Comparison of ENCODE assay signal across 23 cellular contexts in the genomic region with DNA sequence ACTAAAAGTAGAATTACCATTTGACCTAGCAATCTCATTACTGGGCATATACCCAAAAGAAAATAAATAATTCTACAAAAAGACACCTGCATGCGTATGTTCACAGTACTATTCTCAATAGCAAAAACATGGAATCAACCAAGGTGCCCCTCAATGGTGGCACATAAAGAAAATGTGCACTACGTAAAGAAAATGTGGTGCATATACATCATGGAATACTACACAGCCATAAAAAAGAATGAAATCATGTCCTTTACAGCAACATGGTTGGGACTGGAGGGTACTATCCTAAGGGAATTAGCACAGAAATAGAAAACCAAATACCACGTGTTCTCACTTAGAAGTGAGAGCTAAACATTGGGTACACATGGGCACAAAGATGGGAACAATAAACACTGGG.
DNase-seq lines count a peak whose midpoint lies in the region; ATAC-seq and TF ChIP-seq lines count a peak whose summit lies in the region.
"Had no signal": no experiment of that assay in that cellular context is flagged by ENCODE, and none has a peak within 500 bp of the region (broad histone marks: within the 10 kb centered on the region; RNA-seq: fewer than 3 reads in every experiment).

No MANE protein-coding gene starts in this region.

- H3K36me3 Mint-ChIP-seq in natural killer cell treated with Interleukin-12 subunit alpha and Interleukin-12 subunit beta and Interleukin-15 and Interleukin-18, amount 100 ng/mL, for 72 hours, result peaks cover 5% of the 10 kb centered on the region
- H3K36me3 Mint-ChIP-seq in natural killer cell, result no peaks in the 10 kb centered on the region
- H3K36me3 Mint-ChIP-seq: CD14-positive monocyte; CD4-positive, alpha-beta memory T cell; CD4-positive, CD25-positive, alpha-beta regulatory T cell; CD8-positive, alpha-beta memory T cell had no signal

- intact Hi-C loops in natural killer cell (cut with micrococcal nuclease) (no loop called here), heart right ventricle (cut with DNase I) (no loop called here)

- no peak for ATAC-seq in natural killer cell treated with Interleukin-12 subunit alpha and Interleukin-12 subunit beta and Interleukin-15 and Interleukin-18, amount 100 ng/mL, for 72 hours
- ATAC-seq in natural killer cell, result no peak
- ATAC-seq in heart right ventricle, result no peak
- ATAC-seq in GM18861 (IDR thresholded peaks at IDR 0.05; ENCODE audit: unreplicated experiment), result no peak
- ATAC-seq: GM12878 had no signal

- TF ChIP-seq CTCF in natural killer cell (IDR thresholded peaks at IDR 0.05) (no peak), HEK293 (tag by site-specific recombination; IDR thresholded peaks at IDR 0.05) (no peak), VCaP (conservative IDR thresholded peaks at IDR 0.05) (no peak), heart right ventricle (IDR thresholded peaks at IDR 0.05) (no peak)

- DNase-seq in natural killer cell treated with Interleukin-12 subunit alpha and Interleukin-12 subunit beta and Interleukin-15 and Interleukin-18, amount 100 ng/mL, for 72 hours (ENCODE audit: low spot score), result no peak
- DNase-seq in natural killer cell, result no peak
- DNase-seq in heart right ventricle, result no peak
- DNase-seq: 8988T; ACHN; BE2C; C1 segment of cervical spinal cord; CD4-positive, alpha-beta memory T cell; CD4-positive, CD25-positive, alpha-beta regulatory T cell; CD8-positive, alpha-beta memory T cell; DMS 273 treated with DMSO at 0.1 percent for 48 hours; DMS153; DMS53; DMS79; DND-41; EL; GDM1 had no signal

- H3K27ac Mint-ChIP-seq in natural killer cell treated with Interleukin-12 subunit alpha and Interleukin-12 subunit beta and Interleukin-15 and Interleukin-18, amount 100 ng/mL, for 72 hours, result peak overlapping the region; percentile 15
- no peak overlapping the region for H3K27ac Mint-ChIP-seq in natural killer cell
- H3K27ac Mint-ChIP-seq: CD14-positive monocyte; CD4-positive, alpha-beta memory T cell; CD4-positive, CD25-positive, alpha-beta regulatory T cell; CD8-positive, alpha-beta memory T cell had no signal

- no peak overlapping the region for H3K4me3 Mint-ChIP-seq in natural killer cell treated with Interleukin-12 subunit alpha and Interleukin-12 subunit beta and Interleukin-15 and Interleukin-18, amount 100 ng/mL, for 72 hours
- H3K4me3 Mint-ChIP-seq in natural killer cell, result no peak overlapping the region
- H3K4me3 Mint-ChIP-seq: CD14-positive monocyte; CD4-positive, alpha-beta memory T cell; CD4-positive, CD25-positive, alpha-beta regulatory T cell; CD8-positive, alpha-beta memory T cell had no signal

- H3K27ac ChIP-seq in HEK293 (ENCODE audit: extremely low read depth, low read depth, low read length), result no peak overlapping the region
- H3K27ac ChIP-seq in VCaP, result peak overlapping the region; percentile 58
- no peak overlapping the region for H3K27ac ChIP-seq in heart right ventricle
- H3K27ac ChIP-seq: BLaER1 had no signal

- POLR2A ChIA-PET in HEK293 (lab: Yijun Ruan, JAX), result no interaction called here

- no peaks in the 10 kb centered on the region for H3K36me3 ChIP-seq in HEK293 (ENCODE audit: control insufficient read depth in 2 of 2, insufficient read depth in 1 of 2, low read length in 2 of 2)
- H3K36me3 ChIP-seq in heart right ventricle, result no peaks in the 10 kb centered on the region
- H3K36me3 ChIP-seq: BE2C, BLaER1 had no signal

- H3K9me3 Mint-ChIP-seq in natural killer cell treated with Interleukin-12 subunit alpha and Interleukin-12 subunit beta and Interleukin-15 and Interleukin-18, amount 100 ng/mL, for 72 hours, result peaks cover 4% of the 10 kb centered on the region
- peaks cover 0 to 2% of the 10 kb centered on the region in 2 donors for H3K9me3 Mint-ChIP-seq in natural killer cell
- H3K9me3 Mint-ChIP-seq: CD8-positive, alpha-beta memory T cell had no signal

- no peaks in the 10 kb centered on the region for H3K27me3 ChIP-seq in heart right ventricle
- H3K27me3 ChIP-seq: BE2C, BLaER1 had no signal

- H3K4me3 ChIP-seq in HEK293 (ENCODE audit: low read depth, low read length) (no peak overlapping the region), heart right ventricle (no peak overlapping the region)
- H3K4me3 ChIP-seq: BLaER1, GM12878 had no signal

- 96% methylated on average over 3 of the region's 3 CpGs for WGBS in heart right ventricle, 2 donors

- peaks cover 23 to 37% of the 10 kb centered on the region in 2 donors for H3K4me1 Mint-ChIP-seq in natural killer cell treated with Interleukin-12 subunit alpha and Interleukin-12 subunit beta and Interleukin-15 and Interleukin-18, amount 100 ng/mL, for 72 hours (ENCODE audit: low read depth in 2 of 2)
- H3K4me1 Mint-ChIP-seq in natural killer cell, result peaks cover 5% of the 10 kb centered on the region in 2 donors
- H3K4me1 Mint-ChIP-seq: CD4-positive, alpha-beta memory T cell; CD4-positive, CD25-positive, alpha-beta regulatory T cell; CD8-positive, alpha-beta memory T cell had no signal

- CTCF ChIA-PET in HEK293 (lab: Yijun Ruan, JAX), result no interaction called here

- H3K9me3 ChIP-seq in HEK293 (ENCODE audit: control insufficient read depth, insufficient read depth, low read depth, low read length), result no peaks in the 10 kb centered on the region
- H3K9me3 ChIP-seq in heart right ventricle, result no peaks in the 10 kb centered on the region
- H3K9me3 ChIP-seq: BE2C, BLaER1 had no signal

- H3K4me1 ChIP-seq in HEK293 (ENCODE audit: control insufficient read depth, insufficient read depth, low read length), result no peaks in the 10 kb centered on the region
- no peaks in the 10 kb centered on the region for H3K4me1 ChIP-seq in heart right ventricle
- H3K4me1 ChIP-seq: BE2C had no signal

- peaks cover 19 to 21% of the 10 kb centered on the region in 2 donors for H3K27me3 Mint-ChIP-seq in natural killer cell treated with Interleukin-12 subunit alpha and Interleukin-12 subunit beta and Interleukin-15 and Interleukin-18, amount 100 ng/mL, for 72 hours
- peaks cover 3 to 9% of the 10 kb centered on the region in 2 donors for H3K27me3 Mint-ChIP-seq in natural killer cell (ENCODE audit: low read depth in 2 of 2)
- H3K27me3 Mint-ChIP-seq: CD4-positive, CD25-positive, alpha-beta regulatory T cell had no signal

TF ChIP-seq in HEK293, 187 proteins besides CTCF, POLR2A, EP300 and RAD21:
- TF ChIP-seq, protein P1, sequence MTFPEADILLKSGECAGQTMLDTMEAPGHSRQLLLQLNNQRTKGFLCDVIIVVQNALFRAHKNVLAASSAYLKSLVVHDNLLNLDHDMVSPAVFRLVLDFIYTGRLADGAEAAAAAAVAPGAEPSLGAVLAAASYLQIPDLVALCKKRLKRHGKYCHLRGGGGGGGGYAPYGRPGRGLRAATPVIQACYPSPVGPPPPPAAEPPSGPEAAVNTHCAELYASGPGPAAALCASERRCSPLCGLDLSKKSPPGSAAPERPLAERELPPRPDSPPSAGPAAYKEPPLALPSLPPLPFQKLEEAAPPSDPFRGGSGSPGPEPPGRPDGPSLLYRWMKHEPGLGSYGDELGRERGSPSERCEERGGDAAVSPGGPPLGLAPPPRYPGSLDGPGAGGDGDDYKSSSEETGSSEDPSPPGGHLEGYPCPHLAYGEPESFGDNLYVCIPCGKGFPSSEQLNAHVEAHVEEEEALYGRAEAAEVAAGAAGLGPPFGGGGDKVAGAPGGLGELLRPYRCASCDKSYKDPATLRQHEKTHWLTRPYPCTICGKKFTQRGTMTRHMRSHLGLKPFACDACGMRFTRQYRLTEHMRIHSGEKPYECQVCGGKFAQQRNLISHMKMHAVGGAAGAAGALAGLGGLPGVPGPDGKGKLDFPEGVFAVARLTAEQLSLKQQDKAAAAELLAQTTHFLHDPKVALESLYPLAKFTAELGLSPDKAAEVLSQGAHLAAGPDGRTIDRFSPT (tag by site-specific recombination; IDR thresholded peaks at IDR 0.05), result no peak
- TF ChIP-seq, protein P2, sequence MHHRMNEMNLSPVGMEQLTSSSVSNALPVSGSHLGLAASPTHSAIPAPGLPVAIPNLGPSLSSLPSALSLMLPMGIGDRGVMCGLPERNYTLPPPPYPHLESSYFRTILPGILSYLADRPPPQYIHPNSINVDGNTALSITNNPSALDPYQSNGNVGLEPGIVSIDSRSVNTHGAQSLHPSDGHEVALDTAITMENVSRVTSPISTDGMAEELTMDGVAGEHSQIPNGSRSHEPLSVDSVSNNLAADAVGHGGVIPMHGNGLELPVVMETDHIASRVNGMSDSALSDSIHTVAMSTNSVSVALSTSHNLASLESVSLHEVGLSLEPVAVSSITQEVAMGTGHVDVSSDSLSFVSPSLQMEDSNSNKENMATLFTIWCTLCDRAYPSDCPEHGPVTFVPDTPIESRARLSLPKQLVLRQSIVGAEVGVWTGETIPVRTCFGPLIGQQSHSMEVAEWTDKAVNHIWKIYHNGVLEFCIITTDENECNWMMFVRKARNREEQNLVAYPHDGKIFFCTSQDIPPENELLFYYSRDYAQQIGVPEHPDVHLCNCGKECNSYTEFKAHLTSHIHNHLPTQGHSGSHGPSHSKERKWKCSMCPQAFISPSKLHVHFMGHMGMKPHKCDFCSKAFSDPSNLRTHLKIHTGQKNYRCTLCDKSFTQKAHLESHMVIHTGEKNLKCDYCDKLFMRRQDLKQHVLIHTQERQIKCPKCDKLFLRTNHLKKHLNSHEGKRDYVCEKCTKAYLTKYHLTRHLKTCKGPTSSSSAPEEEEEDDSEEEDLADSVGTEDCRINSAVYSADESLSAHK (tag by site-specific recombination; IDR thresholded peaks at IDR 0.05), result no peak
- TF ChIP-seq ZFHX2 (tag by site-specific recombination; conservative IDR thresholded peaks at IDR 0.05) (no peak), ZNF146 (tag by site-specific recombination; IDR thresholded peaks at IDR 0.05) (peak; percentile 58; the same call in 1 of the 2 replicates), TCF7L2 (IDR thresholded peaks at IDR 0.05; ENCODE audit: borderline replicate concordance, low read depth, low read length) (no peak)
- TF ChIP-seq, protein P3, sequence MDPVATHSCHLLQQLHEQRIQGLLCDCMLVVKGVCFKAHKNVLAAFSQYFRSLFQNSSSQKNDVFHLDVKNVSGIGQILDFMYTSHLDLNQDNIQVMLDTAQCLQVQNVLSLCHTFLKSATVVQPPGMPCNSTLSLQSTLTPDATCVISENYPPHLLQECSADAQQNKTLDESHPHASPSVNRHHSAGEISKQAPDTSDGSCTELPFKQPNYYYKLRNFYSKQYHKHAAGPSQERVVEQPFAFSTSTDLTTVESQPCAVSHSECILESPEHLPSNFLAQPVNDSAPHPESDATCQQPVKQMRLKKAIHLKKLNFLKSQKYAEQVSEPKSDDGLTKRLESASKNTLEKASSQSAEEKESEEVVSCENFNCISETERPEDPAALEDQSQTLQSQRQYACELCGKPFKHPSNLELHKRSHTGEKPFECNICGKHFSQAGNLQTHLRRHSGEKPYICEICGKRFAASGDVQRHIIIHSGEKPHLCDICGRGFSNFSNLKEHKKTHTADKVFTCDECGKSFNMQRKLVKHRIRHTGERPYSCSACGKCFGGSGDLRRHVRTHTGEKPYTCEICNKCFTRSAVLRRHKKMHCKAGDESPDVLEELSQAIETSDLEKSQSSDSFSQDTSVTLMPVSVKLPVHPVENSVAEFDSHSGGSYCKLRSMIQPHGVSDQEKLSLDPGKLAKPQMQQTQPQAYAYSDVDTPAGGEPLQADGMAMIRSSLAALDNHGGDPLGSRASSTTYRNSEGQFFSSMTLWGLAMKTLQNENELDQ (tag by site-specific recombination; IDR thresholded peaks at IDR 0.05; ENCODE audit: low read depth), result no peak

Comparison
In these comparisons a context has a peak if more than half of its experiments do, and no peak if none do; other contexts are left out.
1. H3K27ac Mint-ChIP-seq: peak in natural killer cell treated with Interleukin-12 subunit alpha and Interleukin-12 subunit beta and Interleukin-15 and Interleukin-18, amount 100 ng/mL, for 72 hours (2 of 2); none in natural killer cell (0 of 2).